Comparison of ENCODE assay signal across 8 cellular contexts in genomic region chr2:101418704-101419663, GRCh38. TPM values are rescaled to one million over a fixed set of nuclear protein-coding genes. Genes with fewer than 3 reads are reported as not detected.
A peak's percentile ranks its signal among the peaks of the same experiment; 100 is the strongest.
DNase-seq lines count a peak whose midpoint lies in the region; ATAC-seq and TF ChIP-seq lines count a peak whose summit lies in the region.

No MANE protein-coding gene starts in this region.

- H3K4me3 ChIP-seq in dorsolateral prefrontal cortex, result no peak overlapping the region

- H3K27ac ChIP-seq in dorsolateral prefrontal cortex, result no peak overlapping the region

- H3K27me3 Mint-ChIP-seq in memory B cell, result peaks cover 7% of the 10 kb centered on the region

- DNase-seq in NK-92 treated with Interleukin-12 subunit alpha and Interleukin-12 subunit beta, amount 100 ng/mL, for 24 hours (lab: John Stamatoyannopoulos, UW), result peak; percentile 8
- DNase-seq in NK-92 (lab: John Stamatoyannopoulos, UW; ENCODE audit: unreplicated experiment), result no peak
- DNase-seq in NCI-H2171 treated with DMSO at 0.1 percent for 48 hours (lab: John Stamatoyannopoulos, UW), result peak; percentile 67
- DNase-seq in activated CD4-positive, alpha-beta T cell treated with anti-CD3 and anti-CD28 coated beads for 4 hours, result peak; percentile 66 to 75
- peak in 3 of 10 donors; percentile 12 to 63 (median 36) for DNase-seq in dorsolateral prefrontal cortex
- peak; percentile 58 to 65 for DNase-seq in memory B cell (ENCODE audit: low spot score in 2 of 2)
- peak; percentile 9 to 34 for DNase-seq in stimulated activated CD8-positive, alpha-beta memory T cell treated with anti-CD3 and anti-CD28 coated beads, Interleukin-7, amount 100 ng/mL, for 1 hour (ENCODE audit: low read depth in 2 of 2)

- TF ChIP-seq CTCF in dorsolateral prefrontal cortex (IDR thresholded peaks at IDR 0.05 in 54 of 56, conservative IDR thresholded peaks at IDR 0.05 in 2 of 56; ENCODE audit: low read depth in 1 of 56, partially characterized antibody in 56 of 56), result peak; percentile 54 to 82 (median 69)

- no peaks in the 10 kb centered on the region for H3K36me3 Mint-ChIP-seq in memory B cell

- ATAC-seq in memory B cell (ENCODE audit: low read depth) (peak; percentile 90), GM19452 (IDR thresholded peaks at IDR 0.05; ENCODE audit: unreplicated experiment) (no peak)

- no peak overlapping the region for H3K27ac Mint-ChIP-seq in memory B cell

- H3K4me3 Mint-ChIP-seq in memory B cell, result no peak overlapping the region

- no peaks in the 10 kb centered on the region for H3K4me1 Mint-ChIP-seq in memory B cell

- intact Hi-C loops in dorsolateral prefrontal cortex (cut with DNase I), result loop anchor here in 1 of 2 donors (10.0 kb wide), 1 partner anchor 566 kb away; no protein-coding TSS in a partner anchor

- H3K9me3 Mint-ChIP-seq in memory B cell, result no peaks in the 10 kb centered on the region

- H3K27me3 ChIP-seq in dorsolateral prefrontal cortex, result no peaks in the 10 kb centered on the region

RNA-seq across cellular contexts. Expression of gene CREG2, which starts 31.7 kb away (rescaled TPM):
- 100 to 1,000 TPM in 89 of 120 experiments, 10 to 100 TPM in 31; 31.8 to 189 (median 122) TPM for total RNA-seq in dorsolateral prefrontal cortex

RNA-seq across cellular contexts. Expression of gene RFX8, which starts 55.9 kb away (rescaled TPM):
- total RNA-seq in dorsolateral prefrontal cortex, result 1 to 10 TPM in 114 of 120 experiments, under 1 TPM in 6; 0.60 to 8.9 (median 2.6) TPM
